ENCODE assay signal across 18 cellular contexts in the genomic region with DNA sequence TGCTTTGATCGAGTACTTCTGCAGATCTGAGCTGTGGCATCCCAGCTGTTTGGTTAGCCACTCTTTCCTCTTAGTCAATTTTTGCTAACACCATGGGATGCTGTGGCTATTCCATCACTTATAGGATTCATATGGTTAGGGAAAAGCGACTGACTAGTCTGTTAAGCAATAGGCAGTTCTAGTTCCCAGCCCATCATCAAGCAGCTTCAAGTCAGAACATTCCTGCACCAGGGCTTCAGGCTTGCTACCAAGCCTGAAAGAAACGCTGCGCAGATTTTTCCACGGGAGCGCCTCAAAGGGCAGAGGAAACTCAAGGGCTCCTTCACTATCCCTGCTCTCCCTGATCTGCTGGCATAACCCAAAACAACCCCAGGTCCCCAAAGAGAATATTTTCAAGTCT.
"Had no signal": no experiment of that assay in that cellular context is flagged by ENCODE, and none has a peak within 500 bp of the region (broad histone marks: within the 10 kb centered on the region; RNA-seq: fewer than 3 reads in every experiment).

No MANE protein-coding gene starts in this region.

- ATAC-seq: heart right ventricle; natural killer cell treated with Interleukin-12 subunit alpha and Interleukin-12 subunit beta and Interleukin-15 and Interleukin-18, amount 100 ng/mL, for 72 hours had no signal

- H3K4me3 ChIP-seq: dorsolateral prefrontal cortex, heart right ventricle, neural progenitor cell, ovary, right atrium auricular region, tibial artery, upper lobe of left lung had no signal

- DNase-seq: cortex of kidney; dorsolateral prefrontal cortex; effector CD8-positive, alpha-beta T cell; heart right ventricle; hypothalamus; kidney glomerular epithelial cell; midbrain; nucleus accumbens; ovary; small intestine; stimulated activated CD4-positive, alpha-beta T cell treated with anti-CD3 and anti-CD28 coated beads, Interleukin-12 subunit alpha, Interleukin-12 subunit beta, amount 100 ng/mL, for 4 hours; stimulated activated CD4-positive, alpha-beta T cell treated with anti-CD3 and anti-CD28 coated beads, Interleukin-2, amount 100 ng/mL, for 48 hours; stimulated activated naive CD4-positive, alpha-beta T cell treated with Interleukin-2 at 50 U/mL for 16 hours; tibial artery; upper lobe of left lung had no signal
